ENCODE assay signal across 1 cellular context in the genomic region with DNA sequence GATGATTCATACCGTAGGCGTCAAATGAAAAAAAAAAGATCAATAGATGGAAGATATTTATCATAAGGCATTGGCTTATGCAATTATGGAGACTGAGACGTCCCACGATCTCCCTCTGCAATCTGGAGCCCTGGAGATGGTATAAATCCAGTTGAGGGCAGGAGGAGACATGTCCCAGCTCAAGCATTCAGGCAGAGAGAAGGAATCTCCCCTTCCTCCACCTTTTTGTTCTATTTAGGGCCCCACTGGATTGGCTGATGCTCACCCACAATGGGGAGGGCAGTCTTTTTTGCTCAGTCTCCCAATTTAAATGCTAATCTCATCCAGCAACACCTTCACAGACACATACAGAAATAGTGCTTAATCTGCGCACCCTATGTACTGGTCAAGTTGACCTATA.
TF ChIP-seq lines count a peak whose summit lies in the region.

No MANE protein-coding gene starts in this region.

TF ChIP-seq in WTC11, 78 proteins besides CTCF, POLR2A, EP300 and RAD21 (continued from another document):
- TF ChIP-seq JUN (CRISPR knock-in tag; IDR thresholded peaks at IDR 0.05) (no peak), ZNF317 (CRISPR knock-in tag; IDR thresholded peaks at IDR 0.05; ENCODE audit: borderline replicate concordance, low read depth) (no peak), CBFB (CRISPR knock-in tag; IDR thresholded peaks at IDR 0.05; ENCODE audit: low read depth) (no peak), NFYB (CRISPR knock-in tag; conservative IDR thresholded peaks at IDR 0.05; ENCODE audit: low read depth) (no peak), OVOL2 (CRISPR knock-in tag; IDR thresholded peaks at IDR 0.05; ENCODE audit: borderline replicate concordance) (no peak), ZNF423 (CRISPR knock-in tag; IDR thresholded peaks at IDR 0.05) (no peak), TEAD1 (CRISPR knock-in tag; IDR thresholded peaks at IDR 0.05) (no peak), TCF7 (CRISPR knock-in tag; IDR thresholded peaks at IDR 0.05; ENCODE audit: low read depth) (no peak)
- TF ChIP-seq, protein P1, sequence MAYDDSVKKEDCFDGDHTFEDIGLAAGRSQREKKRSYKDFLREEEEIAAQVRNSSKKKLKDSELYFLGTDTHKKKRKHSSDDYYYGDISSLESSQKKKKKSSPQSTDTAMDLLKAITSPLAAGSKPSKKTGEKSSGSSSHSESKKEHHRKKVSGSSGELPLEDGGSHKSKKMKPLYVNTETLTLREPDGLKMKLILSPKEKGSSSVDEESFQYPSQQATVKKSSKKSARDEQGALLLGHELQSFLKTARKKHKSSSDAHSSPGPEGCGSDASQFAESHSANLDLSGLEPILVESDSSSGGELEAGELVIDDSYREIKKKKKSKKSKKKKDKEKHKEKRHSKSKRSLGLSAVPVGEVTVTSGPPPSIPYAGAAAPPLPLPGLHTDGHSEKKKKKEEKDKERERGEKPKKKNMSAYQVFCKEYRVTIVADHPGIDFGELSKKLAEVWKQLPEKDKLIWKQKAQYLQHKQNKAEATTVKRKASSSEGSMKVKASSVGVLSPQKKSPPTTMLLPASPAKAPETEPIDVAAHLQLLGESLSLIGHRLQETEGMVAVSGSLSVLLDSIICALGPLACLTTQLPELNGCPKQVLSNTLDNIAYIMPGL (CRISPR knock-in tag; IDR thresholded peaks at IDR 0.05) = no peak
- TF ChIP-seq, protein P2, sequence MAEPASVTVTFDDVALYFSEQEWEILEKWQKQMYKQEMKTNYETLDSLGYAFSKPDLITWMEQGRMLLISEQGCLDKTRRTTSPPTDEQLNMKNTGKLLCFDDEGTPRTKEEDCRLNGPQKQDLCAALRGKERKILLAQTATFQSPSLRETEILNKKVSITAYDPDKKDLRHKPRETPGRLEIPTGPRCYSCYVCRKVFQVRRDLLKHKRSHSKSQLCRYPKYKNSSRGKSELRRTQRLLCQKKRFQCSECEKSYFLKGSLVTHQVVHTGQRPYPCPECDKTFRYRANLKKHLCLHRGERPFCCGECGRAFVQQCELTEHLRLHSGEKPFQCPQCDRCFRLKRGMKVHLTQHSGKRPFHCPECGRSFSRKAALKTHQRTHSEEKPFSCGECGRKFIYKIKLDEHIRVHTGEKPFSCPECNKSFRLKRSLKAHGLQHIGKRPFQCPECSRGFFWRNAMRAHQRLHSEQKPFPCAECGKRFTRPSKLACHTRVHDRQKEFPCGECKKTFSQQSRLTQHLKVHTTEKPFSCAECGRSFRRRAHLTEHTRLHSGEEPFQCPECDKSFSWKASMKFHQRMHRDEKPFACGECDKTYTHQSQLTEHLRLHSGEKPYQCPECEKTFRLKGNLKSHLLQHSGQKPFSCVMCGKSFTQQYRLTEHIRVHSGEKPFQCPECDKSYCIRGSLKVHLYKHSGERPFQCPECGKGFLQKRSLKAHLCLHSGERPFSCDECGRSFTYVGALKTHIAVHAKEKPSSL (CRISPR knock-in tag; conservative IDR thresholded peaks at IDR 0.05) = no peak
- TF ChIP-seq, protein P3, sequence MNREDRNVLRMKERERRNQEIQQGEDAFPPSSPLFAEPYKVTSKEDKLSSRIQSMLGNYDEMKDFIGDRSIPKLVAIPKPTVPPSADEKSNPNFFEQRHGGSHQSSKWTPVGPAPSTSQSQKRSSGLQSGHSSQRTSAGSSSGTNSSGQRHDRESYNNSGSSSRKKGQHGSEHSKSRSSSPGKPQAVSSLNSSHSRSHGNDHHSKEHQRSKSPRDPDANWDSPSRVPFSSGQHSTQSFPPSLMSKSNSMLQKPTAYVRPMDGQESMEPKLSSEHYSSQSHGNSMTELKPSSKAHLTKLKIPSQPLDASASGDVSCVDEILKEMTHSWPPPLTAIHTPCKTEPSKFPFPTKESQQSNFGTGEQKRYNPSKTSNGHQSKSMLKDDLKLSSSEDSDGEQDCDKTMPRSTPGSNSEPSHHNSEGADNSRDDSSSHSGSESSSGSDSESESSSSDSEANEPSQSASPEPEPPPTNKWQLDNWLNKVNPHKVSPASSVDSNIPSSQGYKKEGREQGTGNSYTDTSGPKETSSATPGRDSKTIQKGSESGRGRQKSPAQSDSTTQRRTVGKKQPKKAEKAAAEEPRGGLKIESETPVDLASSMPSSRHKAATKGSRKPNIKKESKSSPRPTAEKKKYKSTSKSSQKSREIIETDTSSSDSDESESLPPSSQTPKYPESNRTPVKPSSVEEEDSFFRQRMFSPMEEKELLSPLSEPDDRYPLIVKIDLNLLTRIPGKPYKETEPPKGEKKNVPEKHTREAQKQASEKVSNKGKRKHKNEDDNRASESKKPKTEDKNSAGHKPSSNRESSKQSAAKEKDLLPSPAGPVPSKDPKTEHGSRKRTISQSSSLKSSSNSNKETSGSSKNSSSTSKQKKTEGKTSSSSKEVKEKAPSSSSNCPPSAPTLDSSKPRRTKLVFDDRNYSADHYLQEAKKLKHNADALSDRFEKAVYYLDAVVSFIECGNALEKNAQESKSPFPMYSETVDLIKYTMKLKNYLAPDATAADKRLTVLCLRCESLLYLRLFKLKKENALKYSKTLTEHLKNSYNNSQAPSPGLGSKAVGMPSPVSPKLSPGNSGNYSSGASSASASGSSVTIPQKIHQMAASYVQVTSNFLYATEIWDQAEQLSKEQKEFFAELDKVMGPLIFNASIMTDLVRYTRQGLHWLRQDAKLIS (CRISPR knock-in tag; IDR thresholded peaks at IDR 0.05; ENCODE audit: borderline replicate concordance) = no peak
- TF ChIP-seq, protein P4, sequence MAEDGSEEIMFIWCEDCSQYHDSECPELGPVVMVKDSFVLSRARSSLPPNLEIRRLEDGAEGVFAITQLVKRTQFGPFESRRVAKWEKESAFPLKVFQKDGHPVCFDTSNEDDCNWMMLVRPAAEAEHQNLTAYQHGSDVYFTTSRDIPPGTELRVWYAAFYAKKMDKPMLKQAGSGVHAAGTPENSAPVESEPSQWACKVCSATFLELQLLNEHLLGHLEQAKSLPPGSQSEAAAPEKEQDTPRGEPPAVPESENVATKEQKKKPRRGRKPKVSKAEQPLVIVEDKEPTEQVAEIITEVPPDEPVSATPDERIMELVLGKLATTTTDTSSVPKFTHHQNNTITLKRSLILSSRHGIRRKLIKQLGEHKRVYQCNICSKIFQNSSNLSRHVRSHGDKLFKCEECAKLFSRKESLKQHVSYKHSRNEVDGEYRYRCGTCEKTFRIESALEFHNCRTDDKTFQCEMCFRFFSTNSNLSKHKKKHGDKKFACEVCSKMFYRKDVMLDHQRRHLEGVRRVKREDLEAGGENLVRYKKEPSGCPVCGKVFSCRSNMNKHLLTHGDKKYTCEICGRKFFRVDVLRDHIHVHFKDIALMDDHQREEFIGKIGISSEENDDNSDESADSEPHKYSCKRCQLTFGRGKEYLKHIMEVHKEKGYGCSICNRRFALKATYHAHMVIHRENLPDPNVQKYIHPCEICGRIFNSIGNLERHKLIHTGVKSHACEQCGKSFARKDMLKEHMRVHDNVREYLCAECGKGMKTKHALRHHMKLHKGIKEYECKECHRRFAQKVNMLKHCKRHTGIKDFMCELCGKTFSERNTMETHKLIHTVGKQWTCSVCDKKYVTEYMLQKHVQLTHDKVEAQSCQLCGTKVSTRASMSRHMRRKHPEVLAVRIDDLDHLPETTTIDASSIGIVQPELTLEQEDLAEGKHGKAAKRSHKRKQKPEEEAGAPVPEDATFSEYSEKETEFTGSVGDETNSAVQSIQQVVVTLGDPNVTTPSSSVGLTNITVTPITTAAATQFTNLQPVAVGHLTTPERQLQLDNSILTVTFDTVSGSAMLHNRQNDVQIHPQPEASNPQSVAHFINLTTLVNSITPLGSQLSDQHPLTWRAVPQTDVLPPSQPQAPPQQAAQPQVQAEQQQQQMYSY (CRISPR knock-in tag; IDR thresholded peaks at IDR 0.05) = no peak
- TF ChIP-seq, protein P5, sequence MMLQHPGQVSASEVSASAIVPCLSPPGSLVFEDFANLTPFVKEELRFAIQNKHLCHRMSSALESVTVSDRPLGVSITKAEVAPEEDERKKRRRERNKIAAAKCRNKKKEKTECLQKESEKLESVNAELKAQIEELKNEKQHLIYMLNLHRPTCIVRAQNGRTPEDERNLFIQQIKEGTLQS (CRISPR knock-in tag; conservative IDR thresholded peaks at IDR 0.05) = no peak
